In the genomic region with DNA sequence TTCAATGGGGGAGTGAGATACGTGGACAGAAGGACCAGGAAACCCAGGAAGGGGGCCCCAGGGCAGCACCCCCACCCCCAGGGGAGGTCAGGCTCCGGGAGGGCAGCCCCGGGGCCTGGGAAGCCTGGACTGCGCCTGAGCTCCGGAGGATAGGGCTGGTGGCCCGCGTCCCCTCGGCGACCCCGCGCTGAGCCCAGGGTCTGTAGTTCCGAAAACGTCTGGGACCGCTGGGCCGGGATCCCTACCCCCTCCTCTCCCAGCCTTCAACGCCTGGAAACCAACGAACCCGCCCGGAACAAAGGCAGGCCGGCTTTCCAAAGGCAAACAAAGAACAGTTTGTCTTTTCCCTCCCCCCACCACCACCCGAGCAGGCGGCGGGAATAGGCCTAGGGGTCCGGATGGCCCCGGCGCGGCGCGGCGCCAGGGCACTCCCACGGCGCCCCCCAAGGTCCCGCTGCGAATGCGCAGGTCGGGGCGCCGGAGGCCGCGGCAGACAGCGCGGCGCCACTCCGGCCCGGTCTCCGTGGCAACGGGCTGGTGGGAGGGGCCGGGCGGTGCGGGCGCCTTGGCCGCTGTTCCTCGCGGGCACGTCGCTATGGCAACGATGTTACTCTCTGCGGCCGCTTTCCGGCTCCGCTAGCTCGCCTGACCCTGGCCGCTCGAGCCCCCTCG, we compare ENCODE assay signal across 8 cellular contexts. TPM values are rescaled to one million over a fixed set of nuclear protein-coding genes. Genes with fewer than 3 reads are reported as not detected.
DNase-seq lines count a peak whose midpoint lies in the region; ATAC-seq and TF ChIP-seq lines count a peak whose summit lies in the region.

No MANE protein-coding gene starts in this region.

- H3K9me3 Mint-ChIP-seq in CD4-positive, CD25-positive, alpha-beta regulatory T cell: peaks cover 0 to 2% (median 0%) of the 10 kb centered on the region in 7 donors
- H3K9me3 Mint-ChIP-seq in T-helper 1 cell treated with Interleukin-12 subunit alpha and Interleukin-12 subunit beta and Interleukin-4 antibody, amounts not matched to agents 30 μg/mL and 1 μg/mL, for 36 hours: no peaks in the 10 kb centered on the region

- no peaks in the 10 kb centered on the region for H3K79me2 ChIP-seq in GM23248 (ENCODE audit: insufficient read depth)

- peaks cover 0 to 4% (median 1%) of the 10 kb centered on the region in 4 donors for H3K4me1 Mint-ChIP-seq in CD4-positive, CD25-positive, alpha-beta regulatory T cell
- peaks cover 2% of the 10 kb centered on the region for H3K4me1 Mint-ChIP-seq in T-helper 1 cell treated with Interleukin-12 subunit alpha and Interleukin-12 subunit beta and Interleukin-4 antibody, amounts not matched to agents 30 μg/mL and 1 μg/mL, for 36 hours (ENCODE audit: low read depth)

- in situ Hi-C loops in GM23248 (cut with MboI): no loop called here

- no peaks in the 10 kb centered on the region for H3K36me3 Mint-ChIP-seq in CD4-positive, CD25-positive, alpha-beta regulatory T cell
- no peaks in the 10 kb centered on the region for H3K36me3 Mint-ChIP-seq in T-helper 1 cell treated with Interleukin-12 subunit alpha and Interleukin-12 subunit beta and Interleukin-4 antibody, amounts not matched to agents 30 μg/mL and 1 μg/mL, for 36 hours (ENCODE audit: low read depth)

- no peaks in the 10 kb centered on the region for H4K20me1 ChIP-seq in GM23248 (ENCODE audit: insufficient read depth)

- H3K4me1 ChIP-seq in CD4-positive, CD25-positive, alpha-beta regulatory T cell (ENCODE audit: control insufficient read depth, insufficient read depth, low read length, poor library complexity, severe bottlenecking): peaks cover 12% of the 10 kb centered on the region
- H3K4me1 ChIP-seq in GM23248 (ENCODE audit: insufficient read depth) (peaks cover 15% of the 10 kb centered on the region), left ventricle myocardium inferior (peaks cover 32% of the 10 kb centered on the region), prostate gland (replicated peaks) (peaks cover 23% of the 10 kb centered on the region), upper lobe of right lung (peaks cover 13% of the 10 kb centered on the region)

- H3K4me2 ChIP-seq in GM23248 (ENCODE audit: unreplicated experiment): peak overlapping the region; percentile 83

- peak; percentile 43 for TF ChIP-seq POLR2A in prostate gland (IDR thresholded peaks at IDR 0.05)

- no peak overlapping the region for H3K27ac ChIP-seq in CD4-positive, CD25-positive, alpha-beta regulatory T cell (ENCODE audit: insufficient read depth, low read length, poor library complexity, severe bottlenecking)
- H3K27ac ChIP-seq in GM23248: peak overlapping the region; percentile 90
- peak overlapping the region; percentile 94 for H3K27ac ChIP-seq in left ventricle myocardium inferior (replicated peaks)
- H3K27ac ChIP-seq in prostate gland: peak overlapping the region; percentile 98 to 99
- peak overlapping the region; percentile 94 for H3K27ac ChIP-seq in upper lobe of right lung

- H3K27me3 ChIP-seq in CD4-positive, CD25-positive, alpha-beta regulatory T cell (ENCODE audit: control insufficient read depth, insufficient read depth, low read length): no peaks in the 10 kb centered on the region
- H3K27me3 ChIP-seq in GM23248 (replicated peaks; ENCODE audit: insufficient read depth) (no peaks in the 10 kb centered on the region), left ventricle myocardium inferior (ENCODE audit: low read depth) (no peaks in the 10 kb centered on the region), prostate gland (replicated peaks; ENCODE audit: insufficient read depth) (no peaks in the 10 kb centered on the region), upper lobe of right lung (no peaks in the 10 kb centered on the region)

- peak overlapping the region in 2 of 4 donors; percentile 62 to 82 for H3K4me3 Mint-ChIP-seq in CD4-positive, CD25-positive, alpha-beta regulatory T cell
- peak overlapping the region; percentile 34 for H3K4me3 Mint-ChIP-seq in T-helper 1 cell treated with Interleukin-12 subunit alpha and Interleukin-12 subunit beta and Interleukin-4 antibody, amounts not matched to agents 30 μg/mL and 1 μg/mL, for 36 hours

- 1 to 2% methylated on average over 32 of the region's 65 CpGs for WGBS in GM23248 (ENCODE audit: low coverage in 1 of 2, low lambda C conversion rate in 2 of 2, missing lambda C conversion rate in 2 of 2), 2 experiments
- under 1% methylated on average over 60 of the region's 65 CpGs for WGBS in prostate gland

- peaks cover 58% of the 10 kb centered on the region for H3K27me3 Mint-ChIP-seq in CD4-positive, CD25-positive, alpha-beta regulatory T cell
- H3K27me3 Mint-ChIP-seq in T-helper 1 cell treated with Interleukin-12 subunit alpha and Interleukin-12 subunit beta and Interleukin-4 antibody, amounts not matched to agents 30 μg/mL and 1 μg/mL, for 36 hours (ENCODE audit: low read depth): peaks cover 36% of the 10 kb centered on the region

- TF ChIP-seq CTCF in left ventricle myocardium inferior (IDR thresholded peaks at IDR 0.05; ENCODE audit: borderline replicate concordance) (peak; percentile 22), prostate gland (IDR thresholded peaks at IDR 0.05) (peak in 2 of 4 experiments; percentile 31 to 34), upper lobe of right lung (IDR thresholded peaks at IDR 0.05) (no peak)

- no peaks in the 10 kb centered on the region for H3K9me3 ChIP-seq in CD4-positive, CD25-positive, alpha-beta regulatory T cell (ENCODE audit: control insufficient read depth in 2 of 2, low read length in 2 of 2)
- H3K9me3 ChIP-seq in GM23248 (ENCODE audit: low read depth) (no peaks in the 10 kb centered on the region), left ventricle myocardium inferior (replicated peaks) (no peaks in the 10 kb centered on the region), prostate gland (no peaks in the 10 kb centered on the region), upper lobe of right lung (no peaks in the 10 kb centered on the region)

- no peaks in the 10 kb centered on the region for H3F3A ChIP-seq in GM23248 (ENCODE audit: insufficient read depth)

- no peaks in the 10 kb centered on the region for H3K36me3 ChIP-seq in CD4-positive, CD25-positive, alpha-beta regulatory T cell (ENCODE audit: control insufficient read depth, insufficient read depth, low read length)
- H3K36me3 ChIP-seq in GM23248 (ENCODE audit: low read depth): no peaks in the 10 kb centered on the region
- no peaks in the 10 kb centered on the region for H3K36me3 ChIP-seq in left ventricle myocardium inferior
- no peaks in the 10 kb centered on the region for H3K36me3 ChIP-seq in prostate gland
- H3K36me3 ChIP-seq in upper lobe of right lung: no peaks in the 10 kb centered on the region

- H2AFZ ChIP-seq in GM23248: peak overlapping the region; percentile 80

- ATAC-seq in CD4-positive, CD25-positive, alpha-beta regulatory T cell (ENCODE audit: low read depth in 2 of 2): peak; percentile 64 to 70
- ATAC-seq in upper lobe of right lung: peak; percentile 95

- no peaks in the 10 kb centered on the region for H3K9me2 ChIP-seq in GM23248 (ENCODE audit: insufficient read depth)

- DNase-seq in CD4-positive, CD25-positive, alpha-beta regulatory T cell: peak; percentile 26 to 67 (median 36)
- DNase-seq in GM23248: peak; percentile 99
- peak; percentile 83 for DNase-seq in NCI-H1436 treated with DMSO at 0.1 percent for 48 hours (lab: John Stamatoyannopoulos, UW)
- DNase-seq in amniotic stem cell (lab: John Stamatoyannopoulos, UW): peak; percentile 88
- peak; percentile 88 for DNase-seq in left ventricle myocardium inferior
- peak; percentile 94 for DNase-seq in prostate gland (ENCODE audit: low spot score)
- peak; percentile 95 for DNase-seq in upper lobe of right lung

- peak overlapping the region; percentile 92 for H3K9ac ChIP-seq in GM23248

- H3K27ac Mint-ChIP-seq in CD4-positive, CD25-positive, alpha-beta regulatory T cell: peak overlapping the region in 1 of 3 donors; percentile 41
- no peak overlapping the region for H3K27ac Mint-ChIP-seq in T-helper 1 cell treated with Interleukin-12 subunit alpha and Interleukin-12 subunit beta and Interleukin-4 antibody, amounts not matched to agents 30 μg/mL and 1 μg/mL, for 36 hours

- no peak overlapping the region for H3K4me3 ChIP-seq in CD4-positive, CD25-positive, alpha-beta regulatory T cell (ENCODE audit: low read depth, low read length)
- H3K4me3 ChIP-seq in GM23248: peak overlapping the region; percentile 81
- peak overlapping the region; percentile 68 for H3K4me3 ChIP-seq in left ventricle myocardium inferior
- peak overlapping the region; percentile 26 to 28 for H3K4me3 ChIP-seq in prostate gland
- peak overlapping the region; percentile 53 for H3K4me3 ChIP-seq in upper lobe of right lung

- intact Hi-C loops in left ventricle myocardium inferior (cut with micrococcal nuclease) (no loop called here), prostate gland (cut with DNase I) (loop anchor here (5.0 to 10.0 kb wide), 2 partner anchors 217 to 339 kb away; a partner anchor contains a TSS), upper lobe of right lung (cut with DNase I) (no loop called here)

RNA-seq across cellular contexts. Expression of a gene that starts 58.5 kb away (rescaled TPM):
- not detected for total RNA-seq in CD4-positive, CD25-positive, alpha-beta regulatory T cell
- polyA plus RNA-seq in CD4-positive, CD25-positive, alpha-beta regulatory T cell: not detected
- not detected in 2 replicates for total RNA-seq in GM23248 (2014; rRNA removed; shearing (Covaris generic))
- polyA plus RNA-seq in GM23248 (2016; fragmentation: Nextera tagmentation; extraction: Ambion mirVana): not detected in 2 replicates
- total RNA-seq in left ventricle myocardium inferior (not detected), prostate gland (under 1 TPM in 1 of 2 donors, not detected in 1; 0.85 TPM), upper lobe of right lung (not detected)

Comparison
In these comparisons a context has a peak if more than half of its experiments do, and no peak if none do; other contexts are left out.
1. DNase-seq: peak in every context shown above with its lines; median percentile 99 in GM23248; 95 in upper lobe of right lung; 94 in prostate gland; 88 in amniotic stem cell; 88 in left ventricle myocardium inferior; 83 in NCI-H1436 treated with DMSO at 0.1 percent for 48 hours; 36 in CD4-positive, CD25-positive, alpha-beta regulatory T cell.